Comparison of ENCODE assay signal across 18 cellular contexts in the genomic region with DNA sequence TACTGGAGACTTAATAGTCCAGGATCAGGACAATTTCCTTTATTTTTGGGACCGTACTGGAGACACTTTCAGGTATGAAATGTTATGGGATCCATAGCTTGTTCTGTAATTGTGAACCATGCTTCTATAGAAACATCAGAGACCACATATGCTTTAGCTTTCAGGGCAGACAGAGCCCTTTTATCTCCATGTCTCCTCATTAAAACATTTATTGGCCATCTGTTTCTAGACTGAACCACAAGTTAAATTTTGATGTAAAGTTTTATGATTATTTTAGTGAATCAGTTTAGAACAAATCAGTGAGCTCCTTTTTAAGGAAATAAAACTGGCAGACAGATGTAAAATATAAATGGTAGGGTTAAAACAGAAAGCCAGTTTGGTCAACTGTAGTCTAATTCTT.
DNase-seq lines count a peak whose midpoint lies in the region; ATAC-seq and TF ChIP-seq lines count a peak whose summit lies in the region.
"Had no signal": no experiment of that assay in that cellular context is flagged by ENCODE, and none has a peak within 500 bp of the region (broad histone marks: within the 10 kb centered on the region; RNA-seq: fewer than 3 reads in every experiment).

No MANE protein-coding gene starts in this region.

- 0 out of 2 replicates have a peak overlapping the region, but pooled peaks have one; percentile 7 for H2AFZ ChIP-seq in OCI-LY3 (ENCODE audit: low read depth, low read length)
- H2AFZ ChIP-seq in smooth muscle cell (ENCODE audit: low read depth): peak overlapping the region; percentile 5

- DNase-seq in DMS 273 (lab: John Stamatoyannopoulos, UW; ENCODE audit: unreplicated experiment) (peak; percentile 25), DMS 273 treated with DMSO at 0.1 percent for 48 hours (lab: John Stamatoyannopoulos, UW) (no peak), smooth muscle cell (lab: John Stamatoyannopoulos, UW; ENCODE audit: unreplicated experiment) (no peak), hepatic stellate cell (ENCODE audit: low spot score) (no peak), right lobe of liver (no peak)
- DNase-seq: AML-193; Caco-2; Calu3; CD4-positive, alpha-beta T cell; CD8-positive, alpha-beta T cell; DMS79 treated with DMSO at 0.1 percent for 48 hours; GF-D8 had no signal

- no peak overlapping the region for H3K27ac ChIP-seq in OCI-LY3 (ENCODE audit: low read length)
- no peak overlapping the region for H3K27ac ChIP-seq in smooth muscle cell (ENCODE audit: low read depth)
- no peak overlapping the region for H3K27ac ChIP-seq in right lobe of liver
- H3K27ac ChIP-seq: 22Rv1; A549; BLaER1 treated with 17β-estradiol and CSF1 and Interleukin-3, amounts not matched to agents 10 nM and 100 nM; C4-2B had no signal

- no peaks in the 10 kb centered on the region for H3F3A ChIP-seq in smooth muscle cell (ENCODE audit: low read depth)

- no peak for ATAC-seq in SK-N-SH treated with all-trans-retinoic acid at 6 μM for 48 hours
- no peak for ATAC-seq in right lobe of liver
- ATAC-seq: A549; CD8-positive, alpha-beta T cell had no signal

- H3K4me1 ChIP-seq in OCI-LY3 (ENCODE audit: low read length): no peaks in the 10 kb centered on the region
- H3K4me1 ChIP-seq in smooth muscle cell (ENCODE audit: low read depth): no peaks in the 10 kb centered on the region
- no peaks in the 10 kb centered on the region for H3K4me1 ChIP-seq in right lobe of liver
- H3K4me1 ChIP-seq: A549; BLaER1 treated with 17β-estradiol and CSF1 and Interleukin-3, amounts not matched to agents 10 nM and 100 nM; Caco-2 had no signal

- no peak overlapping the region for H3K4me3 ChIP-seq in OCI-LY3 (ENCODE audit: low read length)
- H3K4me3 ChIP-seq in smooth muscle cell: no peak overlapping the region
- H3K4me3 ChIP-seq in right lobe of liver: no peak overlapping the region
- H3K4me3 ChIP-seq: A549; BLaER1 treated with 17β-estradiol and CSF1 and Interleukin-3, amounts not matched to agents 10 nM and 100 nM had no signal

- H3K27me3 ChIP-seq in OCI-LY3 (ENCODE audit: low read depth, low read length): no peaks in the 10 kb centered on the region
- no peaks in the 10 kb centered on the region for H3K27me3 ChIP-seq in smooth muscle cell (ENCODE audit: low read depth)
- H3K27me3 ChIP-seq in right lobe of liver: no peaks in the 10 kb centered on the region
- H3K27me3 ChIP-seq: BLaER1 treated with 17β-estradiol and CSF1 and Interleukin-3, amounts not matched to agents 10 nM and 100 nM had no signal

- H3K79me2 ChIP-seq in OCI-LY3 (ENCODE audit: low read length) (no peaks in the 10 kb centered on the region), smooth muscle cell (ENCODE audit: low read depth) (no peaks in the 10 kb centered on the region)

- H3K36me3 ChIP-seq in OCI-LY3 (replicated peaks; ENCODE audit: low read depth, low read length): no peaks in the 10 kb centered on the region
- no peaks in the 10 kb centered on the region for H3K36me3 ChIP-seq in smooth muscle cell (ENCODE audit: low read depth)
- no peaks in the 10 kb centered on the region for H3K36me3 ChIP-seq in right lobe of liver
- H3K36me3 ChIP-seq: BLaER1 treated with 17β-estradiol and CSF1 and Interleukin-3, amounts not matched to agents 10 nM and 100 nM had no signal

- intact Hi-C loops in right lobe of liver (cut with DNase I): no loop called here

- no peak overlapping the region for H3K4me2 ChIP-seq in OCI-LY3 (ENCODE audit: low read length)
- peak overlapping the region; percentile 37 for H3K4me2 ChIP-seq in smooth muscle cell
- H3K4me2 ChIP-seq: A549; BLaER1 treated with 17β-estradiol and CSF1 and Interleukin-3, amounts not matched to agents 10 nM and 100 nM had no signal

- H3K9me3 ChIP-seq in OCI-LY3 (ENCODE audit: insufficient read depth, low read length) (no peaks in the 10 kb centered on the region), smooth muscle cell (replicated peaks; ENCODE audit: low read depth) (no peaks in the 10 kb centered on the region), right lobe of liver (no peaks in the 10 kb centered on the region)
- H3K9me3 ChIP-seq: A549; BLaER1 treated with 17β-estradiol and CSF1 and Interleukin-3, amounts not matched to agents 10 nM and 100 nM; Caco-2 had no signal

- TF ChIP-seq POLR2A in right lobe of liver (IDR thresholded peaks at IDR 0.05): no peak

- H4K20me1 ChIP-seq in OCI-LY3 (ENCODE audit: insufficient read depth, low read length) (no peaks in the 10 kb centered on the region), smooth muscle cell (ENCODE audit: low read depth) (no peaks in the 10 kb centered on the region)
- H4K20me1 ChIP-seq: BLaER1 treated with 17β-estradiol and CSF1 and Interleukin-3, amounts not matched to agents 10 nM and 100 nM had no signal

- TF ChIP-seq CTCF in OCI-LY3 (IDR thresholded peaks at IDR 0.05; ENCODE audit: low read depth, low read length) (no peak), smooth muscle cell (IDR thresholded peaks at IDR 0.05; ENCODE audit: borderline replicate concordance, insufficient read depth, poor library complexity, severe bottlenecking) (no peak), right lobe of liver (IDR thresholded peaks at IDR 0.05) (no peak)

- 39% methylated on average over 1 of the region's 1 CpG for WGBS in smooth muscle cell (ENCODE audit: low lambda C conversion rate)
- WGBS in right lobe of liver (ENCODE audit: insufficient coverage, low coverage, low lambda C conversion rate, missing lambda C conversion rate): 43% methylated on average over 1 of the region's 1 CpG

- H3K9ac ChIP-seq in OCI-LY3 (ENCODE audit: low read length): no peak overlapping the region
- H3K9ac ChIP-seq in smooth muscle cell (ENCODE audit: low read depth): no peak overlapping the region
- H3K9ac ChIP-seq: BLaER1 treated with 17β-estradiol and CSF1 and Interleukin-3, amounts not matched to agents 10 nM and 100 nM had no signal

TF ChIP-seq in SK-N-SH treated with all-trans-retinoic acid at 6 μM for 48 hours, 23 proteins besides CTCF, POLR2A, EP300 and RAD21:
- TF ChIP-seq, protein P1, sequence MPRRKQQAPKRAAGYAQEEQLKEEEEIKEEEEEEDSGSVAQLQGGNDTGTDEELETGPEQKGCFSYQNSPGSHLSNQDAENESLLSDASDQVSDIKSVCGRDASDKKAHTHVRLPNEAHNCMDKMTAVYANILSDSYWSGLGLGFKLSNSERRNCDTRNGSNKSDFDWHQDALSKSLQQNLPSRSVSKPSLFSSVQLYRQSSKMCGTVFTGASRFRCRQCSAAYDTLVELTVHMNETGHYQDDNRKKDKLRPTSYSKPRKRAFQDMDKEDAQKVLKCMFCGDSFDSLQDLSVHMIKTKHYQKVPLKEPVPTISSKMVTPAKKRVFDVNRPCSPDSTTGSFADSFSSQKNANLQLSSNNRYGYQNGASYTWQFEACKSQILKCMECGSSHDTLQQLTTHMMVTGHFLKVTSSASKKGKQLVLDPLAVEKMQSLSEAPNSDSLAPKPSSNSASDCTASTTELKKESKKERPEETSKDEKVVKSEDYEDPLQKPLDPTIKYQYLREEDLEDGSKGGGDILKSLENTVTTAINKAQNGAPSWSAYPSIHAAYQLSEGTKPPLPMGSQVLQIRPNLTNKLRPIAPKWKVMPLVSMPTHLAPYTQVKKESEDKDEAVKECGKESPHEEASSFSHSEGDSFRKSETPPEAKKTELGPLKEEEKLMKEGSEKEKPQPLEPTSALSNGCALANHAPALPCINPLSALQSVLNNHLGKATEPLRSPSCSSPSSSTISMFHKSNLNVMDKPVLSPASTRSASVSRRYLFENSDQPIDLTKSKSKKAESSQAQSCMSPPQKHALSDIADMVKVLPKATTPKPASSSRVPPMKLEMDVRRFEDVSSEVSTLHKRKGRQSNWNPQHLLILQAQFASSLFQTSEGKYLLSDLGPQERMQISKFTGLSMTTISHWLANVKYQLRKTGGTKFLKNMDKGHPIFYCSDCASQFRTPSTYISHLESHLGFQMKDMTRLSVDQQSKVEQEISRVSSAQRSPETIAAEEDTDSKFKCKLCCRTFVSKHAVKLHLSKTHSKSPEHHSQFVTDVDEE (CRISPR knock-in tag; IDR thresholded peaks at IDR 0.05): 0 out of 2 replicates have a peak, but pooled peaks have one; percentile 76
- TF ChIP-seq GLIS3 (CRISPR knock-in tag; IDR thresholded peaks at IDR 0.05) (no peak), TCF4 (CRISPR knock-in tag; IDR thresholded peaks at IDR 0.05; ENCODE audit: borderline replicate concordance) (peak; percentile 87), ZNF70 (CRISPR knock-in tag; IDR thresholded peaks at IDR 0.05) (no peak)
- TF ChIP-seq, protein P2, sequence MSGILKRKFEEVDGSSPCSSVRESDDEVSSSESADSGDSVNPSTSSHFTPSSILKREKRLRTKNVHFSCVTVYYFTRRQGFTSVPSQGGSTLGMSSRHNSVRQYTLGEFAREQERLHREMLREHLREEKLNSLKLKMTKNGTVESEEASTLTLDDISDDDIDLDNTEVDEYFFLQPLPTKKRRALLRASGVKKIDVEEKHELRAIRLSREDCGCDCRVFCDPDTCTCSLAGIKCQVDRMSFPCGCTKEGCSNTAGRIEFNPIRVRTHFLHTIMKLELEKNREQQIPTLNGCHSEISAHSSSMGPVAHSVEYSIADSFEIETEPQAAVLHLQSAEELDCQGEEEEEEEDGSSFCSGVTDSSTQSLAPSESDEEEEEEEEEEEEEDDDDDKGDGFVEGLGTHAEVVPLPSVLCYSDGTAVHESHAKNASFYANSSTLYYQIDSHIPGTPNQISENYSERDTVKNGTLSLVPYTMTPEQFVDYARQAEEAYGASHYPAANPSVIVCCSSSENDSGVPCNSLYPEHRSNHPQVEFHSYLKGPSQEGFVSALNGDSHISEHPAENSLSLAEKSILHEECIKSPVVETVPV (CRISPR knock-in tag; IDR thresholded peaks at IDR 0.05): no peak
